ENCODE assay signal across 9 cellular contexts in genomic region chr17:80892900-80893603, GRCh38.
DNase-seq lines count a peak whose midpoint lies in the region; ATAC-seq, FAIRE-seq and TF ChIP-seq lines count a peak whose summit lies in the region.
"Had no signal": no experiment of that assay in that cellular context is flagged by ENCODE, and none has a peak within 500 bp of the region (broad histone marks: within the 10 kb centered on the region; RNA-seq: fewer than 3 reads in every experiment).

No MANE protein-coding gene starts in this region.

- peak overlapping the region; percentile 58 for H3K9ac ChIP-seq in endothelial cell of umbilical vein (replicated peaks; ENCODE audit: extremely low read depth, insufficient read depth, low read length)

- ATAC-seq in HG03175 (IDR thresholded peaks at IDR 0.05; ENCODE audit: unreplicated experiment) = no peak

- no peaks in the 10 kb centered on the region for H3K9me3 ChIP-seq in endothelial cell of umbilical vein (replicated peaks; ENCODE audit: control insufficient read depth, insufficient read depth, low read length)

- no peaks in the 10 kb centered on the region for H3K9me3 Mint-ChIP-seq in activated CD4-positive, alpha-beta T cell treated with anti-CD3 and anti-CD28 coated beads, Interleukin-2, amount 10 ng/mL, durations not matched to agents 24 days and 14 days
- peaks cover 2% of the 10 kb centered on the region for H3K9me3 Mint-ChIP-seq in glutamatergic neuron (ENCODE audit: unreplicated experiment)

- no peak overlapping the region for H3K4me3 ChIP-seq in endothelial cell of umbilical vein (replicated peaks in 1 of 3; ENCODE audit: insufficient read depth in 1 of 3, low read depth in 1 of 3, low read length in 3 of 3)

- intact Hi-C loops in activated CD4-positive, alpha-beta T cell treated with anti-CD3 and anti-CD28 coated beads, Interleukin-2, amount 10 ng/mL, durations not matched to agents 24 days and 14 days (cut with micrococcal nuclease) = loop anchor here (1.0 to 10.0 kb wide), 3 partner anchors 102 to 466 kb away; no protein-coding TSS in a partner anchor
- intact Hi-C loops in endothelial cell of umbilical vein (cut with micrococcal nuclease) = loop anchor here (1.0 kb wide), 4 partner anchors 8 to 439 kb away; no protein-coding TSS in a partner anchor

- BruUV-seq in endothelial cell of umbilical vein (replicated peaks; lab: Mats Ljungman, UMichigan) = no TSS peak

- FAIRE-seq in endothelial cell of umbilical vein (lab: Jason Lieb, UNC) = peak; percentile 81
- FAIRE-seq: A204.1 had no signal

- peak overlapping the region; percentile 17 for H3K4me2 ChIP-seq in endothelial cell of umbilical vein (ENCODE audit: insufficient read depth, low read length)

- H3K36me3 ChIP-seq in endothelial cell of umbilical vein (ENCODE audit: control insufficient read depth in 2 of 2, extremely low read depth in 1 of 2, insufficient read depth in 2 of 2, low read length in 2 of 2) = peaks cover 0 to 7% of the 10 kb centered on the region in 2 experiments

- no peaks in the 10 kb centered on the region for H3K9me1 ChIP-seq in endothelial cell of umbilical vein (replicated peaks; ENCODE audit: control insufficient read depth, extremely low read depth, insufficient read depth, low read length)

- H3K27ac Mint-ChIP-seq in activated CD4-positive, alpha-beta T cell treated with anti-CD3 and anti-CD28 coated beads, Interleukin-2, amount 10 ng/mL, durations not matched to agents 24 days and 14 days = peak overlapping the region; percentile 93
- no peak overlapping the region for H3K27ac Mint-ChIP-seq in glutamatergic neuron (ENCODE audit: unreplicated experiment)

- peaks cover 83% of the 10 kb centered on the region for H3K36me3 Mint-ChIP-seq in activated CD4-positive, alpha-beta T cell treated with anti-CD3 and anti-CD28 coated beads, Interleukin-2, amount 10 ng/mL, durations not matched to agents 24 days and 14 days (ENCODE audit: low read depth)
- no peaks in the 10 kb centered on the region for H3K36me3 Mint-ChIP-seq in glutamatergic neuron (ENCODE audit: unreplicated experiment)

- dilution Hi-C loops in endothelial cell of umbilical vein (cut with MboI; ENCODE audit: extremely low pct_ligation_motif_present, low sequenced_read_pairs) = no loop called here

- TF ChIP-seq CTCF in endothelial cell of umbilical vein (IDR thresholded peaks at IDR 0.05; ENCODE audit: extremely low read depth in 1 of 2, insufficient read depth in 1 of 2, low read depth in 1 of 2, low read length in 2 of 2) (no peak), glutamatergic neuron (IDR thresholded peaks at IDR 0.05; ENCODE audit: partially characterized antibody, unreplicated experiment) (no peak)

- DNase-seq in NCI-H146 (lab: John Stamatoyannopoulos, UW) = peak; percentile 60
- no peak for DNase-seq in NCI-H146 treated with DMSO at 0.1 percent for 48 hours (lab: John Stamatoyannopoulos, UW; ENCODE audit: unreplicated experiment)
- DNase-seq in activated CD4-positive, alpha-beta T cell treated with anti-CD3 and anti-CD28 coated beads, Interleukin-2, amount 10 ng/mL, durations not matched to agents 24 days and 14 days = peak; percentile 66
- DNase-seq in endothelial cell of umbilical vein (ENCODE audit: low read depth, low spot score) = peak; percentile 36
- DNase-seq in stimulated activated CD8-positive, alpha-beta memory T cell treated with anti-CD3 and anti-CD28 coated beads, Interleukin-4, amount 100 ng/mL, for 48 hours = peak; percentile 68
- no peak for DNase-seq in NCI-H82 (lab: John Stamatoyannopoulos, UW)
- no peak for DNase-seq in glutamatergic neuron

- H3K79me2 ChIP-seq in endothelial cell of umbilical vein (ENCODE audit: control insufficient read depth, insufficient read depth, low read length) = no peaks in the 10 kb centered on the region

- peaks cover 75% of the 10 kb centered on the region for H3K4me1 Mint-ChIP-seq in activated CD4-positive, alpha-beta T cell treated with anti-CD3 and anti-CD28 coated beads, Interleukin-2, amount 10 ng/mL, durations not matched to agents 24 days and 14 days
- H3K4me1 Mint-ChIP-seq in glutamatergic neuron (ENCODE audit: low read depth, unreplicated experiment) = peaks cover 28% of the 10 kb centered on the region

- POLR2A ChIA-PET in endothelial cell of umbilical vein (lab: Charles Lee) = interaction anchor here (0.6 kb wide), 1 partner anchor 18 kb away, joined by 4 read pairs; no protein-coding TSS in a partner anchor

- H3K27me3 ChIP-seq in endothelial cell of umbilical vein (ENCODE audit: control insufficient read depth in 2 of 2, insufficient read depth in 2 of 2, low read length in 2 of 2) = no peaks in the 10 kb centered on the region

- H4K20me1 ChIP-seq in endothelial cell of umbilical vein (replicated peaks; ENCODE audit: control insufficient read depth, extremely low read depth, insufficient read depth, low read length) = no peaks in the 10 kb centered on the region

- H2AFZ ChIP-seq in endothelial cell of umbilical vein (ENCODE audit: low read depth, low read length) = no peak overlapping the region

- H3K27me3 Mint-ChIP-seq in activated CD4-positive, alpha-beta T cell treated with anti-CD3 and anti-CD28 coated beads, Interleukin-2, amount 10 ng/mL, durations not matched to agents 24 days and 14 days = no peaks in the 10 kb centered on the region
- peaks cover 8% of the 10 kb centered on the region for H3K27me3 Mint-ChIP-seq in glutamatergic neuron (ENCODE audit: unreplicated experiment)

- no peak for TF ChIP-seq POLR2A in endothelial cell of umbilical vein (IDR thresholded peaks at IDR 0.05; ENCODE audit: low read depth, low read length)

- CTCF ChIA-PET in endothelial cell of umbilical vein (lab: Charles Lee) = interaction anchor here (1.1 to 4.0 kb wide), 8 partner anchors 19 to 698 kb away, joined by 3 to 24 read pairs (median 8); no protein-coding TSS in a partner anchor

- peak overlapping the region; percentile 82 for H3K4me3 Mint-ChIP-seq in activated CD4-positive, alpha-beta T cell treated with anti-CD3 and anti-CD28 coated beads, Interleukin-2, amount 10 ng/mL, durations not matched to agents 24 days and 14 days
- no peak overlapping the region for H3K4me3 Mint-ChIP-seq in glutamatergic neuron (ENCODE audit: unreplicated experiment)

- peak overlapping the region; percentile 79 for H3K27ac ChIP-seq in endothelial cell of umbilical vein (ENCODE audit: insufficient read depth, low read depth, low read length)

- peaks cover 28% of the 10 kb centered on the region for H3K4me1 ChIP-seq in endothelial cell of umbilical vein (ENCODE audit: control insufficient read depth, extremely low read depth, insufficient read depth, low read length)

TF ChIP-seq in endothelial cell of umbilical vein, 7 proteins besides CTCF, POLR2A, EP300 and RAD21:
- TF ChIP-seq GATA2 (IDR thresholded peaks at IDR 0.05; ENCODE audit: insufficient read depth, insufficient read length, low read depth, low read length) (no peak), MYC (IDR thresholded peaks at IDR 0.05; ENCODE audit: low read depth, low read length) (peak; percentile 63), POLR2AphosphoS5 (IDR thresholded peaks at IDR 0.05; ENCODE audit: insufficient read depth, low read depth, low read length) (no peak), JUN (IDR thresholded peaks at IDR 0.05; ENCODE audit: borderline replicate concordance, insufficient read depth, insufficient read length, low read depth) (peak; percentile 61), FOS (IDR thresholded peaks at IDR 0.05; ENCODE audit: borderline replicate concordance, insufficient read depth, low read length) (peak; percentile 49), EZH2 (IDR thresholded peaks at IDR 0.05; ENCODE audit: borderline replicate concordance, low read depth, low read length, severe bottlenecking) (no peak), MAX (IDR thresholded peaks at IDR 0.05; ENCODE audit: insufficient read depth, insufficient read length) (no peak)

Comparison
In these comparisons a context has a peak if more than half of its experiments do, and no peak if none do; other contexts are left out.
1. DNase-seq: peak in NCI-H146 (single experiment), activated CD4-positive, alpha-beta T cell treated with anti-CD3 and anti-CD28 coated beads, Interleukin-2, amount 10 ng/mL, durations not matched to agents 24 days and 14 days (single experiment), endothelial cell of umbilical vein (single experiment) and stimulated activated CD8-positive, alpha-beta memory T cell treated with anti-CD3 and anti-CD28 coated beads, Interleukin-4, amount 100 ng/mL, for 48 hours (single experiment); none in NCI-H146 treated with DMSO at 0.1 percent for 48 hours (single experiment), NCI-H82 (single experiment) and glutamatergic neuron (single experiment).